Comparison of ENCODE assay signal across 1 cellular context in genomic region chr10:14864466-14864865, GRCh38. TPM values are rescaled to one million over a fixed set of nuclear protein-coding genes. Genes with fewer than 3 reads are reported as not detected.
"Had no signal": no experiment of that assay in that cellular context is flagged by ENCODE, and none has a peak within 500 bp of the region (broad histone marks: within the 10 kb centered on the region; RNA-seq: fewer than 3 reads in every experiment).

No MANE protein-coding gene starts in this region.

RNA-seq across cellular contexts. Expression of gene CDNF, which starts 26.6 kb away (rescaled TPM):
- total RNA-seq: HT-29 had no signal
